Comparison of ENCODE assay signal across 17 cellular contexts in genomic region chr7:149832332-149833041, GRCh38.
"Had no signal": no experiment of that assay in that cellular context is flagged by ENCODE, and none has a peak within 500 bp of the region (broad histone marks: within the 10 kb centered on the region; RNA-seq: fewer than 3 reads in every experiment).

No MANE protein-coding gene starts in this region.

- H3K36me3 ChIP-seq: gastrocnemius medialis, heart left ventricle, pancreas, tibial nerve had no signal

- H3K27ac ChIP-seq: body of pancreas, gastrocnemius medialis, heart left ventricle, pancreas, tibial nerve had no signal

- H3K4me1 ChIP-seq: body of pancreas, gastrocnemius medialis, pancreas had no signal

- ATAC-seq: activated CD8-positive, alpha-beta T cell treated with anti-CD3 and anti-CD28 coated beads for 36 hours; body of pancreas; gastrocnemius medialis; left cardiac atrium; pancreas; stimulated activated memory B cell treated with anti-CD40 and anti-IgM and Interleukin-4, amounts not matched to agents 10 μg/mL and 1 μg/mL and 100 μg/mL, for 72 hours had no signal

- H3K4me3 ChIP-seq: body of pancreas, gastrocnemius medialis, heart left ventricle, pancreas, tibial nerve had no signal

- DNase-seq: activated B cell treated with CpG ODN at 0.5 μM for 24 hours; activated CD4-positive, alpha-beta T cell treated with anti-CD3 and anti-CD28 coated beads for 48 hours; activated CD8-positive, alpha-beta memory T cell treated with anti-CD3 and anti-CD28 coated beads, Interleukin-2, amount 50 U/mL, for 48 hours; activated CD8-positive, alpha-beta T cell treated with anti-CD3 and anti-CD28 coated beads for 36 hours; activated naive CD8-positive, alpha-beta T cell treated with anti-CD3 and anti-CD28 coated beads for 36 hours; amygdala; central memory CD4-positive, alpha-beta T cell; effector memory CD4-positive, alpha-beta T cell; gastrocnemius medialis; left cardiac atrium; stimulated activated CD4-positive, alpha-beta T cell treated with anti-CD3 and anti-CD28 coated beads, Interleukin-2, amount 100 ng/mL, for 48 hours; T-helper 2 cell had no signal

- H3K27me3 ChIP-seq: body of pancreas, gastrocnemius medialis, pancreas, tibial nerve had no signal

- H3K9me3 ChIP-seq: body of pancreas, gastrocnemius medialis, heart left ventricle, pancreas, tibial nerve had no signal
